9 cellular contexts compared by ENCODE assay signal in the genomic region with DNA sequence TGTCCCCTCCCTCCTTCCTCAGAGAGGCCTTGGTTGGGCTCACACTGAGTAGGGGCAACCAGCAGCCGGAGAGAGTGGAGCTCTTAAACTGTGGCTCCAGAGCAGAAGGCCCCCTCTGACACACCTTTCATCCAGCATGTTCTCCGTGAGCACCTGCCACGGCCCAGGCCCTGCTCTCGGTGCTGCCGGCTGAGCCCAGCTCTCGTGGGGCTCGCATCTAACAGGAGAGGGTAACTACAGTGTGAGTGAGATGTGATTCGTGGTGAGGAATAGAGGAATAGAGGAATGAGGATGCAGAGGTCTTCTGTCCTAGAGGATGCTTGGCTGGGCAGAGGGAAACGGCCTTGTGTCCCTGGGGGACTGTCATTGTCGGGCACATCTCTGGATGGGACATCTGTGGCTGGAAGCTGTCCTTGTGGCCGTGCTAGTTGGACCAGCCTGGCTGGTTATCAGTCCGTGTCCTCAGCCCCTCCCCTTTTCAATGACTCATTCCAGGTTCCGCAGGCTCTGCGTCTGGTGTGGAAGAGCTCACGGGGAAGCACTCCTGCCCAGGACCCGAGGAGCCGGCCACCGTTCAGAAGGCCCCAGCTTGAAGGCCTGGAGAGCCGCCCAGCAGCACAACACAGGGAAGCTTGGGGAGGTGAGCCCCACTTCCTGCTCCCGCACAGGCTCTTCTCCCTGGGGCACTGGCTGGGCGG. TPM values are rescaled to one million over a fixed set of nuclear protein-coding genes. Genes with fewer than 3 reads are reported as not detected.
A peak's percentile ranks its signal among the peaks of the same experiment; 100 is the strongest.
DNase-seq lines count a peak whose midpoint lies in the region; ATAC-seq and TF ChIP-seq lines count a peak whose summit lies in the region.
"Had no signal": no experiment of that assay in that cellular context is flagged by ENCODE, and none has a peak within 500 bp of the region (broad histone marks: within the 10 kb centered on the region; RNA-seq: fewer than 3 reads in every experiment).

No MANE protein-coding gene starts in this region.

- H3K27ac Mint-ChIP-seq in Calu3 (ENCODE audit: unreplicated experiment), result peak overlapping the region; percentile 5
- H3K27ac Mint-ChIP-seq in chondrocyte (ENCODE audit: unreplicated experiment), result peak overlapping the region; percentile 41

- no peak for TF ChIP-seq CTCF in Calu3 (IDR thresholded peaks at IDR 0.05; ENCODE audit: unreplicated experiment)
- no peak for TF ChIP-seq CTCF in chondrocyte (IDR thresholded peaks at IDR 0.05)

- DNase-seq in Calu3, result peak; percentile 78
- DNase-seq in HuH-7.5 (ENCODE audit: low spot score), result peak; percentile 35
- DNase-seq in chondrocyte (ENCODE audit: low spot score), result peak; percentile 76
- peak; percentile 65 for DNase-seq in mesenteric fat pad (ENCODE audit: low spot score)
- no peak for DNase-seq in stimulated activated CD4-positive, alpha-beta T cell treated with anti-CD3 and anti-CD28 coated beads, Interleukin-15, amount 100 ng/mL, for 24 hours
- DNase-seq: T-helper 9 cell had no signal

- intact Hi-C loops in Calu3 (cut with micrococcal nuclease; ENCODE audit: unreplicated experiment), result no loop called here

- BruUV-seq in Calu3 (replicated peaks; lab: Mats Ljungman, UMichigan), result no TSS peak

- H3K27me3 Mint-ChIP-seq in Calu3 (ENCODE audit: unreplicated experiment) (no peaks in the 10 kb centered on the region), chondrocyte (ENCODE audit: low read depth) (no peaks in the 10 kb centered on the region)

- no peaks in the 10 kb centered on the region for H3K9me3 Mint-ChIP-seq in Calu3 (ENCODE audit: low read depth, unreplicated experiment)
- no peaks in the 10 kb centered on the region for H3K9me3 Mint-ChIP-seq in chondrocyte (ENCODE audit: low read depth)

- peak overlapping the region; percentile 29 for H3K4me3 Mint-ChIP-seq in Calu3 (ENCODE audit: low read depth, unreplicated experiment)
- no peak overlapping the region for H3K4me3 Mint-ChIP-seq in chondrocyte (ENCODE audit: unreplicated experiment)

- peaks cover 34% of the 10 kb centered on the region for H3K4me1 Mint-ChIP-seq in Calu3 (ENCODE audit: low read depth, unreplicated experiment)
- peaks cover 20% of the 10 kb centered on the region for H3K4me1 Mint-ChIP-seq in chondrocyte (ENCODE audit: low read depth)

- H3K36me3 Mint-ChIP-seq in Calu3 (ENCODE audit: insufficient read depth, unreplicated experiment) (peaks cover 30% of the 10 kb centered on the region), chondrocyte (ENCODE audit: low read depth) (peaks cover 5% of the 10 kb centered on the region)

- CTCF ChIA-PET in Calu3 (lab: Charles Lee), result interaction anchor here (0.5 to 1.1 kb wide), 3 partner anchors 29 to 49 kb away, joined by 3 to 5 read pairs (median 3); no protein-coding TSS in a partner anchor

- no peak for ATAC-seq in GM18870 (IDR thresholded peaks at IDR 0.05; ENCODE audit: unreplicated experiment)
- ATAC-seq in GM21528 (IDR thresholded peaks at IDR 0.05; ENCODE audit: low FRiP score, unreplicated experiment), result no peak
- ATAC-seq in HG03097 (IDR thresholded peaks at IDR 0.05; ENCODE audit: low FRiP score, unreplicated experiment), result no peak

RNA-seq across cellular contexts. Expression of a gene that starts 11.9 kb away (rescaled TPM):
- 26.0 and 31.6 TPM in 2 replicates for total RNA-seq in Calu3 (2022)
- total RNA-seq in chondrocyte, result 10.3 to 17.8 TPM (median 12.2 TPM) in 3 replicates
- total RNA-seq in mesenteric fat pad, result 4.3 TPM

RNA-seq across cellular contexts. Expression of a gene that starts 31.1 kb away (rescaled TPM):
- total RNA-seq in Calu3 (2022) (15.9 and 18.2 TPM in 2 replicates), chondrocyte (9.3 to 11.8 TPM (median 9.9 TPM) in 3 replicates), mesenteric fat pad (4.4 TPM)
